Comparison of ENCODE assay signal across 28 cellular contexts in genomic region chr6:169853196-169854082, GRCh38.
DNase-seq lines count a peak whose midpoint lies in the region; ATAC-seq, FAIRE-seq and TF ChIP-seq lines count a peak whose summit lies in the region.
"Had no signal": no experiment of that assay in that cellular context is flagged by ENCODE, and none has a peak within 500 bp of the region (broad histone marks: within the 10 kb centered on the region; RNA-seq: fewer than 3 reads in every experiment).

No MANE protein-coding gene starts in this region.

- H3K9ac ChIP-seq in neural progenitor cell, result no peak overlapping the region

- no peak overlapping the region for H2AFZ ChIP-seq in neural progenitor cell (replicated peaks)

- H3K4me2 ChIP-seq in neural progenitor cell, result no peak overlapping the region

- H3K27me3 Mint-ChIP-seq in neural progenitor cell (ENCODE audit: insufficient read depth, low read depth), result peaks cover 12% of the 10 kb centered on the region

- TF ChIP-seq POLR2A in GM12891 (IDR thresholded peaks at IDR 0.05; ENCODE audit: low read depth, low read length) (no peak), body of pancreas (IDR thresholded peaks at IDR 0.05) (no peak)

- peak overlapping the region; percentile 3 for H3K27ac Mint-ChIP-seq in neural progenitor cell
- H3K27ac Mint-ChIP-seq: activated naive CD4-positive, alpha-beta T cell treated with anti-CD3 and anti-CD28 coated beads, Interleukin-2, amount 10 ng/mL, durations not matched to agents 7 days and 5 days; activated T-helper 1 cell treated with anti-CD3 and anti-CD28 coated beads, Interleukin-12 subunit alpha, Interleukin-12 subunit beta, Interleukin-2, Interleukin-4 antibody, amounts not matched to agents 30 ng/mL and 10 ng/mL and 1 ng/mL, durations not matched to agents 14 hours and 24 hours and 36 hours had no signal

- H3K4me1 ChIP-seq in neural progenitor cell (peaks cover 7% of the 10 kb centered on the region), body of pancreas (no peaks in the 10 kb centered on the region)
- H3K4me1 ChIP-seq: prostate gland, sigmoid colon, tibial nerve had no signal

- peaks cover 24% of the 10 kb centered on the region for H3F3A ChIP-seq in neural progenitor cell (ENCODE audit: low read depth)

- H3K9me3 Mint-ChIP-seq in neural progenitor cell, result peaks cover 21% of the 10 kb centered on the region

- intact Hi-C loops in body of pancreas (cut with DNase I), result no loop called here

- no peaks in the 10 kb centered on the region for H3K36me3 Mint-ChIP-seq in neural progenitor cell
- H3K36me3 Mint-ChIP-seq: activated naive CD4-positive, alpha-beta T cell treated with anti-CD3 and anti-CD28 coated beads, Interleukin-2, amount 10 ng/mL, durations not matched to agents 7 days and 5 days had no signal

- no peaks in the 10 kb centered on the region for H3K79me2 ChIP-seq in neural progenitor cell (ENCODE audit: low read depth)

- H3K9me3 ChIP-seq in neural progenitor cell (ENCODE audit: low read depth) (no peaks in the 10 kb centered on the region), body of pancreas (peaks cover 0 to 11% (median 0%) of the 10 kb centered on the region in 3 donors)
- H3K9me3 ChIP-seq: prostate gland had no signal

- H3K4me3 Mint-ChIP-seq in neural progenitor cell, result peak overlapping the region; percentile 36
- H3K4me3 Mint-ChIP-seq: activated naive CD4-positive, alpha-beta T cell treated with anti-CD3 and anti-CD28 coated beads, Interleukin-2, amount 10 ng/mL, durations not matched to agents 7 days and 5 days; activated T-helper 1 cell treated with anti-CD3 and anti-CD28 coated beads, Interleukin-12 subunit alpha, Interleukin-12 subunit beta, Interleukin-2, Interleukin-4 antibody, amounts not matched to agents 30 ng/mL and 10 ng/mL and 1 ng/mL, durations not matched to agents 14 hours and 24 hours and 36 hours; immature natural killer cell had no signal

- TF ChIP-seq CTCF in coronary artery (IDR thresholded peaks at IDR 0.05), result no peak
- no peak for TF ChIP-seq CTCF in neural progenitor cell (IDR thresholded peaks at IDR 0.05)
- no peak for TF ChIP-seq CTCF in body of pancreas (IDR thresholded peaks at IDR 0.05)

- no peak overlapping the region for H3K4me3 ChIP-seq in coronary artery
- H3K4me3 ChIP-seq in neural progenitor cell, result no peak overlapping the region
- H3K4me3 ChIP-seq in body of pancreas, result no peak overlapping the region
- H3K4me3 ChIP-seq: prostate gland, sigmoid colon, tibial nerve had no signal

- no peaks in the 10 kb centered on the region for H3K36me3 ChIP-seq in neural progenitor cell
- no peaks in the 10 kb centered on the region for H3K36me3 ChIP-seq in body of pancreas (replicated peaks in 1 of 2; ENCODE audit: insufficient read depth in 1 of 2, low read depth in 2 of 2)
- H3K36me3 ChIP-seq: brain microvascular endothelial cell, prostate gland, sigmoid colon, tibial nerve had no signal

- ATAC-seq in HG02571 (IDR thresholded peaks at IDR 0.05; ENCODE audit: unreplicated experiment), result no peak
- ATAC-seq in body of pancreas, result no peak
- ATAC-seq: left colon had no signal

- WGBS in body of pancreas, 2 donors, result 82 to 88% methylated on average over 20 of the region's 20 CpGs

- H4K20me1 ChIP-seq in neural progenitor cell (ENCODE audit: low read depth), result no peaks in the 10 kb centered on the region

- H3K27me3 ChIP-seq in neural progenitor cell (no peaks in the 10 kb centered on the region), body of pancreas (no peaks in the 10 kb centered on the region)
- H3K27me3 ChIP-seq: brain microvascular endothelial cell, sigmoid colon, tibial nerve had no signal

- peak; percentile 1 for DNase-seq in AG20443 (ENCODE audit: low spot score)
- DNase-seq in GM12891 (ENCODE audit: insufficient read length, low spot score), result no peak
- DNase-seq in coronary artery (ENCODE audit: low spot score), result peak; percentile 28
- DNase-seq in neural progenitor cell (ENCODE audit: low spot score), result no peak
- DNase-seq in stimulated activated naive CD4-positive, alpha-beta T cell (lab: John Stamatoyannopoulos, UW), result no peak
- no peak for DNase-seq in body of pancreas
- DNase-seq in OCI-M1 (lab: John Stamatoyannopoulos, UW), result no peak
- DNase-seq: activated CD4-positive, alpha-beta T cell treated with anti-CD3 and anti-CD28 coated beads, Interleukin-2, amount 50 U/mL, for 1 hour; activated CD4-positive, CD25-positive, alpha-beta regulatory T cell; activated naive CD4-positive, alpha-beta T cell treated with anti-CD3 and anti-CD28 coated beads, Interleukin-2, amount 10 ng/mL, durations not matched to agents 7 days and 5 days; brain microvascular endothelial cell; C1 segment of cervical spinal cord; COR-L47; DMS53; effector CD8-positive, alpha-beta T cell; immature natural killer cell; left colon; NCI-H82; RPMI8226; sigmoid colon; stimulated activated CD4-positive, alpha-beta T cell treated with anti-CD3 and anti-CD28 coated beads, Interleukin-4, amount 100 ng/mL, for 1 hour; T-helper 1 cell had no signal

- H3K4me1 Mint-ChIP-seq in neural progenitor cell, result peaks cover 24% of the 10 kb centered on the region
- H3K4me1 Mint-ChIP-seq: activated naive CD4-positive, alpha-beta T cell treated with anti-CD3 and anti-CD28 coated beads, Interleukin-2, amount 10 ng/mL, durations not matched to agents 7 days and 5 days; immature natural killer cell had no signal

- FAIRE-seq in GM12891 (lab: Jason Lieb, UNC), result peak; percentile 84
- FAIRE-seq: GM12892 had no signal

- H3K27ac ChIP-seq in coronary artery (no peak overlapping the region), neural progenitor cell (no peak overlapping the region), body of pancreas (no peak overlapping the region)
- H3K27ac ChIP-seq: brain microvascular endothelial cell, epithelial cell of prostate, prostate gland, tibial nerve had no signal

TF ChIP-seq in GM12891, 5 proteins besides CTCF, POLR2A, EP300 and RAD21:
- no peak for TF ChIP-seq POU2F2 (IDR thresholded peaks at IDR 0.05; ENCODE audit: low read depth, low read length)
- no peak for TF ChIP-seq SPI1 (IDR thresholded peaks at IDR 0.05; ENCODE audit: low read depth, low read length)
- TF ChIP-seq TAF1 (IDR thresholded peaks at IDR 0.05; ENCODE audit: low read depth, low read length), result no peak
- TF ChIP-seq POLR2AphosphoS5 (IDR thresholded peaks at IDR 0.05; ENCODE audit: low read depth, low read length), result no peak
- TF ChIP-seq PAX5 (IDR thresholded peaks at IDR 0.05; ENCODE audit: insufficient read depth, low read length, severe bottlenecking), result no peak

Comparison
In these comparisons a context has a peak if more than half of its experiments do, and no peak if none do; other contexts are left out.
1. DNase-seq: peak in AG20443 (single experiment) and coronary artery (single experiment); none in GM12891 (single experiment), neural progenitor cell (single experiment), stimulated activated naive CD4-positive, alpha-beta T cell (0 of 6), body of pancreas (0 of 4) and OCI-M1 (single experiment).